In genomic region chr6:136551103-136551502, GRCh38 we compare ENCODE assay signal across 8 cellular contexts. TPM values are rescaled to one million over a fixed set of nuclear protein-coding genes. Genes with fewer than 3 reads are reported as not detected.
A peak's percentile ranks its signal among the peaks of the same experiment; 100 is the strongest.
DNase-seq lines count a peak whose midpoint lies in the region; ATAC-seq and TF ChIP-seq lines count a peak whose summit lies in the region.

No MANE protein-coding gene starts in this region.

- no peak for TF ChIP-seq EP300 in gastroesophageal sphincter (IDR thresholded peaks at IDR 0.05)

- peaks cover 0 to 28% (median 12%) of the 10 kb centered on the region in 11 experiments; a peak in 13 of 22 replicates for H4K20me1 ChIP-seq in BLaER1 treated with 17β-estradiol and CSF1 and Interleukin-3, amounts not matched to agents 10 nM and 100 nM

- CTCF ChIA-PET in naive thymus-derived CD4-positive, alpha-beta T cell (lab: Charles Lee), result interaction anchor here (0.7 to 1.3 kb wide), 2 partner anchors 13 to 324 kb away, joined by 3 to 5 read pairs; no protein-coding TSS in a partner anchor

- H3K27ac ChIP-seq in BLaER1 treated with 17β-estradiol and CSF1 and Interleukin-3, amounts not matched to agents 10 nM and 100 nM, result no peak overlapping the region
- H3K27ac ChIP-seq in HUES6 (ENCODE audit: low read depth, low read length) (no peak overlapping the region), gastroesophageal sphincter (no peak overlapping the region)
- H3K27ac ChIP-seq in naive thymus-derived CD4-positive, alpha-beta T cell (ENCODE audit: low read depth, low read length), result no peak overlapping the region

- ATAC-seq in naive thymus-derived CD4-positive, alpha-beta T cell, result no peak
- ATAC-seq in gastroesophageal sphincter, result no peak

- H3K4me2 ChIP-seq in BLaER1 treated with 17β-estradiol and CSF1 and Interleukin-3, amounts not matched to agents 10 nM and 100 nM, result peak overlapping the region; percentile 90 to 99 (median 97); a peak in 21 of 22 replicates

- peaks cover 12 to 22% (median 17%) of the 10 kb centered on the region in 10 experiments for H3K4me1 ChIP-seq in BLaER1 treated with 17β-estradiol and CSF1 and Interleukin-3, amounts not matched to agents 10 nM and 100 nM
- peaks cover 11% of the 10 kb centered on the region for H3K4me1 ChIP-seq in HUES6 (ENCODE audit: control insufficient read depth, insufficient read depth, low read length)
- no peaks in the 10 kb centered on the region for H3K4me1 ChIP-seq in naive thymus-derived CD4-positive, alpha-beta T cell (ENCODE audit: control insufficient read depth in 2 of 2, insufficient read depth in 2 of 2, low read length in 2 of 2)
- H3K4me1 ChIP-seq in gastroesophageal sphincter, result peaks cover 0 to 18% (median 11%) of the 10 kb centered on the region in 3 donors

- intact Hi-C loops in naive thymus-derived CD4-positive, alpha-beta T cell (cut with micrococcal nuclease), result loop anchor here in 1 of 2 donors (2.0 to 5.0 kb wide), 2 partner anchors 874 to 1044 kb away; no protein-coding TSS in a partner anchor

- H3K4me3 Mint-ChIP-seq in chondrocyte (ENCODE audit: unreplicated experiment), result peak overlapping the region; percentile 58
- H3K4me3 Mint-ChIP-seq in naive thymus-derived CD4-positive, alpha-beta T cell, result peak overlapping the region; percentile 49 to 76 (median 62)

- POLR2A ChIA-PET in naive thymus-derived CD4-positive, alpha-beta T cell (lab: Charles Lee), result interaction anchor here (0.5 kb wide), 1 partner anchor 76 kb away, joined by 3 read pairs; no protein-coding TSS in a partner anchor

- TF ChIP-seq CTCF in chondrocyte (IDR thresholded peaks at IDR 0.05) (no peak), gastroesophageal sphincter (IDR thresholded peaks at IDR 0.05) (no peak)

- 53 to 100% methylated on average over 1 to 8 of the region's 8 CpGs for WGBS in gastroesophageal sphincter (ENCODE audit: low coverage in 1 of 2), 2 donors

- no peak overlapping the region for H3K27ac Mint-ChIP-seq in chondrocyte (ENCODE audit: unreplicated experiment)
- H3K27ac Mint-ChIP-seq in naive thymus-derived CD4-positive, alpha-beta T cell, result no peak overlapping the region

- H3K9me3 ChIP-seq in BLaER1 treated with 17β-estradiol and CSF1 and Interleukin-3, amounts not matched to agents 10 nM and 100 nM (replicated peaks in 1 of 11), result peaks cover 0 to 9% (median 0%) of the 10 kb centered on the region in 11 experiments; a peak in 1 of 22 replicates
- no peaks in the 10 kb centered on the region for H3K9me3 ChIP-seq in HUES6 (ENCODE audit: control insufficient read depth, insufficient read depth, low read depth, low read length)
- no peaks in the 10 kb centered on the region for H3K9me3 ChIP-seq in naive thymus-derived CD4-positive, alpha-beta T cell (ENCODE audit: control insufficient read depth in 2 of 3, low read length in 3 of 3)
- H3K9me3 ChIP-seq in gastroesophageal sphincter, result no peaks in the 10 kb centered on the region

- DNase-seq in chondrocyte (ENCODE audit: low spot score), result no peak
- DNase-seq in naive thymus-derived CD4-positive, alpha-beta T cell, result no peak
- no peak for DNase-seq in NCI-H128 (lab: John Stamatoyannopoulos, UW; ENCODE audit: unreplicated experiment)
- no peak for DNase-seq in ureter (ENCODE audit: low spot score)
- no peak for DNase-seq in NCI-H2227 treated with DMSO at 0.1 percent for 48 hours (lab: John Stamatoyannopoulos, UW)

- no peak overlapping the region for H3K9ac ChIP-seq in BLaER1 treated with 17β-estradiol and CSF1 and Interleukin-3, amounts not matched to agents 10 nM and 100 nM
- H3K9ac ChIP-seq in HUES6 (ENCODE audit: low read length), result no peak overlapping the region

- H3K36me3 ChIP-seq in BLaER1 treated with 17β-estradiol and CSF1 and Interleukin-3, amounts not matched to agents 10 nM and 100 nM, result peaks cover 0 to 31% (median 0%) of the 10 kb centered on the region in 11 experiments; a peak in 8 of 22 replicates
- H3K36me3 ChIP-seq in HUES6 (ENCODE audit: control insufficient read depth, insufficient read depth, low read length) (no peaks in the 10 kb centered on the region), gastroesophageal sphincter (peaks cover 0 to 11% of the 10 kb centered on the region in 2 donors)
- no peaks in the 10 kb centered on the region for H3K36me3 ChIP-seq in naive thymus-derived CD4-positive, alpha-beta T cell (ENCODE audit: control insufficient read depth in 2 of 3, insufficient read depth in 3 of 3, low read length in 3 of 3)

- peaks cover 14% of the 10 kb centered on the region for H3K4me1 Mint-ChIP-seq in chondrocyte (ENCODE audit: low read depth)
- peaks cover 0 to 16% (median 7%) of the 10 kb centered on the region in 7 donors for H3K4me1 Mint-ChIP-seq in naive thymus-derived CD4-positive, alpha-beta T cell

- H3K27me3 ChIP-seq in BLaER1 treated with 17β-estradiol and CSF1 and Interleukin-3, amounts not matched to agents 10 nM and 100 nM, result peaks cover 52 to 63% (median 56%) of the 10 kb centered on the region in 11 experiments
- H3K27me3 ChIP-seq in HUES6 (ENCODE audit: control insufficient read depth, insufficient read depth, low read length), result peaks cover 61% of the 10 kb centered on the region
- H3K27me3 ChIP-seq in naive thymus-derived CD4-positive, alpha-beta T cell (ENCODE audit: control insufficient read depth in 2 of 2, insufficient read depth in 2 of 2, low read length in 2 of 2), result peaks cover 7 to 14% of the 10 kb centered on the region in 2 donors
- peaks cover 65% of the 10 kb centered on the region for H3K27me3 ChIP-seq in gastroesophageal sphincter

- peak overlapping the region in 6 of 10 experiments; percentile 64 to 75 (median 70); a peak in 9 of 20 replicates for H3K4me3 ChIP-seq in BLaER1 treated with 17β-estradiol and CSF1 and Interleukin-3, amounts not matched to agents 10 nM and 100 nM
- peak overlapping the region; percentile 83 for H3K4me3 ChIP-seq in HUES6 (ENCODE audit: low read depth, low read length)
- H3K4me3 ChIP-seq in naive thymus-derived CD4-positive, alpha-beta T cell (ENCODE audit: low read length), result no peak overlapping the region
- no peak overlapping the region for H3K4me3 ChIP-seq in gastroesophageal sphincter

- no peaks in the 10 kb centered on the region for H3K9me3 Mint-ChIP-seq in chondrocyte (ENCODE audit: low read depth)
- peaks cover 0 to 2% (median 0%) of the 10 kb centered on the region in 11 donors for H3K9me3 Mint-ChIP-seq in naive thymus-derived CD4-positive, alpha-beta T cell

- H3K36me3 Mint-ChIP-seq in chondrocyte (ENCODE audit: low read depth), result peaks cover 8% of the 10 kb centered on the region
- H3K36me3 Mint-ChIP-seq in naive thymus-derived CD4-positive, alpha-beta T cell, result peaks cover 3 to 10% (median 4%) of the 10 kb centered on the region in 5 donors

- H3K27me3 Mint-ChIP-seq in chondrocyte (ENCODE audit: low read depth), result peaks cover 38% of the 10 kb centered on the region
- H3K27me3 Mint-ChIP-seq in naive thymus-derived CD4-positive, alpha-beta T cell, result peaks cover 31 to 60% (median 38%) of the 10 kb centered on the region in 5 donors

- TF ChIP-seq POLR2A in gastroesophageal sphincter (IDR thresholded peaks at IDR 0.05), result no peak

RNA-seq across cellular contexts. Expression of gene MAP7, which starts 0.9 kb away (rescaled TPM):
- total RNA-seq in chondrocyte (0.17 to 1.1 TPM (median 0.77 TPM) in 3 replicates), gastroesophageal sphincter (1 to 10 TPM; 1.1 to 6.7 (median 4.3) TPM), ureter (37.0 TPM)
- total RNA-seq in naive thymus-derived CD4-positive, alpha-beta T cell, result 1 to 10 TPM in 1 of 5 experiments, under 1 TPM in 4; 0.14 to 1.1 (median 0.32) TPM
- under 1 TPM; 0.13 to 0.17 TPM for polyA plus RNA-seq in naive thymus-derived CD4-positive, alpha-beta T cell

Comparison
In these comparisons a context has a peak if more than half of its experiments do, and no peak if none do; other contexts are left out.
1. H3K4me3 ChIP-seq: peak in BLaER1 treated with 17β-estradiol and CSF1 and Interleukin-3, amounts not matched to agents 10 nM and 100 nM (6 of 10) and HUES6 (single experiment); none in naive thymus-derived CD4-positive, alpha-beta T cell (single experiment) and gastroesophageal sphincter (0 of 2).